In the genomic region with DNA sequence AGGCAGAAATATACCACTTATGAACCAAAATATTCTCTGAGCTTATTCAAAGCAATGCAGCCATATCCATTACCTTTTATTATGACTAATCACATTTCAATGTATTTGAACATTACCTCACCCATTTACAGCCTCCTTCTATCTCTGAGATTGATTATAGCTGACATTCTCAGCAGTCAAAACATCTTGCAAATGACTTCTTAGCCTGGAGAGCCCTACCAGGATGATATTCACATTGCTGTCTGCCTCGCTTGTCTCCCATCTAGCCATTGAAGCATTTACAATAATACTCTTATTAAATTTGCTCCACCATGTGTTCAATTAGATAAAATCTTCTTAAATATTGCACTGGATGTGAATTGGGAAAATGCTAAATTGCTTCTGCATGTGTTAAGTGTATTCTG, we compare ENCODE assay signal across 24 cellular contexts.
DNase-seq lines count a peak whose midpoint lies in the region; ATAC-seq, FAIRE-seq and TF ChIP-seq lines count a peak whose summit lies in the region.
"Had no signal": no experiment of that assay in that cellular context is flagged by ENCODE, and none has a peak within 500 bp of the region (broad histone marks: within the 10 kb centered on the region; RNA-seq: fewer than 3 reads in every experiment).

No MANE protein-coding gene starts in this region.

- H3K9ac ChIP-seq in SK-N-SH: peak overlapping the region; percentile 20; the same call in 1 of the 2 replicates

- H4K20me1 ChIP-seq in SK-N-SH (ENCODE audit: insufficient read depth): no peaks in the 10 kb centered on the region

- peak; percentile 81 to 97 for TF ChIP-seq EP300 in SK-N-SH (IDR thresholded peaks at IDR 0.05; ENCODE audit: borderline replicate concordance in 1 of 2, low read depth in 1 of 2, low read length in 1 of 2)

- no peak for FAIRE-seq in urothelium cell line (lab: Jason Lieb, UNC)
- FAIRE-seq: GM12892 had no signal

- H3K4me1 ChIP-seq in SK-N-SH (ENCODE audit: control insufficient read depth in 1 of 2, insufficient read depth in 2 of 2, low read depth in 1 of 2, low read length in 1 of 2): peaks cover 4 to 5% of the 10 kb centered on the region in 2 experiments; a peak in 2 of 4 replicates
- H3K4me1 ChIP-seq: SJCRH30 had no signal

- no peaks in the 10 kb centered on the region for H3K9me3 ChIP-seq in SK-N-SH
- H3K9me3 ChIP-seq: SJCRH30 had no signal

- DNase-seq in HS-5 (ENCODE audit: low read depth) (peak; percentile 29), SK-N-SH (peak; percentile 21), epithelial cell of esophagus (ENCODE audit: low read depth) (peak; percentile 4), urothelium cell line (ENCODE audit: low spot score) (peak; percentile 4), brain microvascular endothelial cell (no peak), A172 (ENCODE audit: low spot score) (no peak)
- DNase-seq: CD8-positive, alpha-beta T cell; DMS 273 treated with DMSO at 0.1 percent for 48 hours; DMS79; NCI-H1092 treated with DMSO at 0.1 percent for 48 hours; NCI-H1436; NCI-H187; NCI-H2081 treated with DMSO at 0.1 percent for 48 hours; NCI-H2171; NCI-H345; NCI-H524; NCI-H82; NK-92 treated with Interleukin-12 subunit alpha and Interleukin-12 subunit beta, amount 100 ng/mL, for 24 hours; PC-3; SJCRH30 had no signal

- TF ChIP-seq CTCF in SK-N-SH (IDR thresholded peaks at IDR 0.05): no peak
- no peak for TF ChIP-seq CTCF in epithelial cell of esophagus (IDR thresholded peaks at IDR 0.05; ENCODE audit: insufficient read depth, low read depth, low read length, missing control alignments)
- no peak for TF ChIP-seq CTCF in brain microvascular endothelial cell (IDR thresholded peaks at IDR 0.05; ENCODE audit: low read depth, low read length, missing control alignments)

- H3K4me3 ChIP-seq in SK-N-SH (ENCODE audit: low read depth in 2 of 2, low read length in 1 of 2): no peak overlapping the region
- no peak overlapping the region for H3K4me3 ChIP-seq in epithelial cell of esophagus (ENCODE audit: low read length)
- H3K4me3 ChIP-seq in brain microvascular endothelial cell (ENCODE audit: low read depth, low read length): no peak overlapping the region
- H3K4me3 ChIP-seq: SJCRH30 had no signal

- H3K36me3 ChIP-seq in SK-N-SH (replicated peaks in 1 of 2; ENCODE audit: control insufficient read depth in 1 of 2, insufficient read depth in 2 of 2, low read length in 1 of 2): no peaks in the 10 kb centered on the region
- no peaks in the 10 kb centered on the region for H3K36me3 ChIP-seq in brain microvascular endothelial cell (replicated peaks)
- H3K36me3 ChIP-seq: SJCRH30 had no signal

- H3K27ac ChIP-seq in SK-N-SH (ENCODE audit: low read depth in 2 of 2, low read length in 1 of 2): peak overlapping the region; percentile 58 to 86
- H3K27ac ChIP-seq in brain microvascular endothelial cell: no peak overlapping the region
- H3K27ac ChIP-seq: C4-2B, SJCRH30 had no signal

- H3K4me2 ChIP-seq in SK-N-SH: peak overlapping the region; percentile 1; the same call in 1 of the 2 replicates

- no peak for ATAC-seq in GM19351 (IDR thresholded peaks at IDR 0.05; ENCODE audit: unreplicated experiment)
- ATAC-seq: CD8-positive, alpha-beta T cell; PC-3; Right ventricle myocardium inferior had no signal

- H3K27me3 ChIP-seq in SK-N-SH (ENCODE audit: insufficient read depth) (no peaks in the 10 kb centered on the region), brain microvascular endothelial cell (replicated peaks) (no peaks in the 10 kb centered on the region)
- H3K27me3 ChIP-seq: SJCRH30 had no signal

- POLR2A ChIA-PET in SK-N-SH (lab: Yijun Ruan, JAX): no interaction called here

- in situ Hi-C loops in brain microvascular endothelial cell (cut with HindIII; ENCODE audit: low pct_ligation_motif_present, low sequenced_read_pairs): no loop called here

- peak; percentile 39; the same call in 1 of the 2 replicates for TF ChIP-seq RAD21 in SK-N-SH (IDR thresholded peaks at IDR 0.05; ENCODE audit: low read length)

- H2AFZ ChIP-seq in SK-N-SH (ENCODE audit: low read depth): no peak overlapping the region

- CTCF ChIA-PET in SK-N-SH (lab: Yijun Ruan, JAX): interaction anchor here (1.4 kb wide), 1 partner anchor 23 kb away, joined by 3 read pairs; no protein-coding TSS in a partner anchor

- peaks cover 35% of the 10 kb centered on the region for H3F3A ChIP-seq in SK-N-SH (replicated peaks; ENCODE audit: insufficient read depth)

- no peaks in the 10 kb centered on the region for H3K79me2 ChIP-seq in SK-N-SH (ENCODE audit: insufficient read depth)

- no peaks in the 10 kb centered on the region for H3K9me2 ChIP-seq in SK-N-SH

- 7% methylated on average over 1 of the region's 1 CpG for WGBS in SK-N-SH (ENCODE audit: low lambda C conversion rate)

TF ChIP-seq in SK-N-SH, 30 proteins besides CTCF, POLR2A, EP300 and RAD21 (continues in another document):
- TF ChIP-seq NRF1 (IDR thresholded peaks at IDR 0.05; ENCODE audit: low read depth, low read length): no peak
- TF ChIP-seq TAF1 (IDR thresholded peaks at IDR 0.05; ENCODE audit: borderline replicate concordance, low read depth, low read length): no peak
- TF ChIP-seq, protein P1, sequence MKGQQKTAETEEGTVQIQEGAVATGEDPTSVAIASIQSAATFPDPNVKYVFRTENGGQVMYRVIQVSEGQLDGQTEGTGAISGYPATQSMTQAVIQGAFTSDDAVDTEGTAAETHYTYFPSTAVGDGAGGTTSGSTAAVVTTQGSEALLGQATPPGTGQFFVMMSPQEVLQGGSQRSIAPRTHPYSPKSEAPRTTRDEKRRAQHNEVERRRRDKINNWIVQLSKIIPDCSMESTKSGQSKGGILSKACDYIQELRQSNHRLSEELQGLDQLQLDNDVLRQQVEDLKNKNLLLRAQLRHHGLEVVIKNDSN (IDR thresholded peaks at IDR 0.05; ENCODE audit: borderline replicate concordance, low read depth): no peak
- TF ChIP-seq, protein P2, sequence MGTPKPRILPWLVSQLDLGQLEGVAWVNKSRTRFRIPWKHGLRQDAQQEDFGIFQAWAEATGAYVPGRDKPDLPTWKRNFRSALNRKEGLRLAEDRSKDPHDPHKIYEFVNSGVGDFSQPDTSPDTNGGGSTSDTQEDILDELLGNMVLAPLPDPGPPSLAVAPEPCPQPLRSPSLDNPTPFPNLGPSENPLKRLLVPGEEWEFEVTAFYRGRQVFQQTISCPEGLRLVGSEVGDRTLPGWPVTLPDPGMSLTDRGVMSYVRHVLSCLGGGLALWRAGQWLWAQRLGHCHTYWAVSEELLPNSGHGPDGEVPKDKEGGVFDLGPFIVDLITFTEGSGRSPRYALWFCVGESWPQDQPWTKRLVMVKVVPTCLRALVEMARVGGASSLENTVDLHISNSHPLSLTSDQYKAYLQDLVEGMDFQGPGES (IDR thresholded peaks at IDR 0.05; ENCODE audit: low read depth, low read length): no peak
- TF ChIP-seq, protein P3, sequence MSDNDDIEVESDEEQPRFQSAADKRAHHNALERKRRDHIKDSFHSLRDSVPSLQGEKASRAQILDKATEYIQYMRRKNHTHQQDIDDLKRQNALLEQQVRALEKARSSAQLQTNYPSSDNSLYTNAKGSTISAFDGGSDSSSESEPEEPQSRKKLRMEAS (IDR thresholded peaks at IDR 0.05; ENCODE audit: low read depth): no peak
- no peak for TF ChIP-seq RFX5 (IDR thresholded peaks at IDR 0.05; ENCODE audit: low read length)
- TF ChIP-seq, protein P4, sequence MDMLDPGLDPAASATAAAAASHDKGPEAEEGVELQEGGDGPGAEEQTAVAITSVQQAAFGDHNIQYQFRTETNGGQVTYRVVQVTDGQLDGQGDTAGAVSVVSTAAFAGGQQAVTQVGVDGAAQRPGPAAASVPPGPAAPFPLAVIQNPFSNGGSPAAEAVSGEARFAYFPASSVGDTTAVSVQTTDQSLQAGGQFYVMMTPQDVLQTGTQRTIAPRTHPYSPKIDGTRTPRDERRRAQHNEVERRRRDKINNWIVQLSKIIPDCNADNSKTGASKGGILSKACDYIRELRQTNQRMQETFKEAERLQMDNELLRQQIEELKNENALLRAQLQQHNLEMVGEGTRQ (IDR thresholded peaks at IDR 0.05; ENCODE audit: borderline replicate concordance, low read depth, low read length): no peak
- TF ChIP-seq MXI1 (IDR thresholded peaks at IDR 0.05; ENCODE audit: low read depth, low read length): peak; percentile 48; the same call in 1 of the 2 replicates
- peak; percentile 76 for TF ChIP-seq RCOR1 (IDR thresholded peaks at IDR 0.05; ENCODE audit: low read length)
- peak; percentile 81 for TF ChIP-seq MEF2A (IDR thresholded peaks at IDR 0.05; ENCODE audit: borderline replicate concordance, low read depth)
- peak; percentile 84 for TF ChIP-seq GATA2 (CRISPR knock-in tag; IDR thresholded peaks at IDR 0.05)
- peak; percentile 96 for TF ChIP-seq JUND (IDR thresholded peaks at IDR 0.05)
- TF ChIP-seq FOXM1 (IDR thresholded peaks at IDR 0.05; ENCODE audit: low read depth): peak; percentile 89
- peak; percentile 98 for TF ChIP-seq PBX3 (IDR thresholded peaks at IDR 0.05)
- TF ChIP-seq YY1 (IDR thresholded peaks at IDR 0.05; ENCODE audit: low read depth): no peak
- TF ChIP-seq EZH2phosphoT487 (IDR thresholded peaks at IDR 0.05; ENCODE audit: borderline replicate concordance, low read depth): no peak
- no peak for TF ChIP-seq FOXJ3 (CRISPR knock-in tag; IDR thresholded peaks at IDR 0.05)
- peak; percentile 58; the same call in 1 of the 2 replicates for TF ChIP-seq POLR2AphosphoS5 (IDR thresholded peaks at IDR 0.05; ENCODE audit: low read depth, low read length)
- peak; percentile 95 for TF ChIP-seq TEAD4 (IDR thresholded peaks at IDR 0.05; ENCODE audit: borderline replicate concordance, insufficient read depth)
- TF ChIP-seq GABPA (IDR thresholded peaks at IDR 0.05; ENCODE audit: low read depth): no peak
- TF ChIP-seq SIN3A (IDR thresholded peaks at IDR 0.05; ENCODE audit: borderline replicate concordance, low read depth, low read length): peak; percentile 62; the same call in 1 of the 2 replicates
- peak; percentile 86 for TF ChIP-seq FOSL2 (IDR thresholded peaks at IDR 0.05; ENCODE audit: borderline replicate concordance, low read depth)
- TF ChIP-seq NFIC (IDR thresholded peaks at IDR 0.05; ENCODE audit: borderline replicate concordance): peak; percentile 62; the same call in 1 of the 2 replicates
- peak; percentile 95 for TF ChIP-seq TCF12 (IDR thresholded peaks at IDR 0.05)

Comparison
In these comparisons a context has a peak if more than half of its experiments do, and no peak if none do; other contexts are left out.
1. DNase-seq: peak in HS-5 (single experiment), SK-N-SH (single experiment), epithelial cell of esophagus (single experiment) and urothelium cell line (single experiment); none in brain microvascular endothelial cell (single experiment) and A172 (single experiment).